ENCODE assay signal across 15 cellular contexts in genomic region chr11:44361883-44362282, GRCh38. TPM values are rescaled to one million over a fixed set of nuclear protein-coding genes. Genes with fewer than 3 reads are reported as not detected.
A peak's percentile ranks its signal among the peaks of the same experiment; 100 is the strongest.
DNase-seq lines count a peak whose midpoint lies in the region; ATAC-seq and TF ChIP-seq lines count a peak whose summit lies in the region.
"Had no signal": no experiment of that assay in that cellular context is flagged by ENCODE, and none has a peak within 500 bp of the region (broad histone marks: within the 10 kb centered on the region; RNA-seq: fewer than 3 reads in every experiment).

No MANE protein-coding gene starts in this region.

- intact Hi-C loops in sciatic nerve (cut with DNase I) = no loop called here

- H3K4me3 ChIP-seq in fibroblast of mammary gland (ENCODE audit: control insufficient read depth, low read depth, low read length) = no peak overlapping the region
- H3K4me3 ChIP-seq: A549 had no signal

- ATAC-seq in sciatic nerve (peak; percentile 67), HG03565 (IDR thresholded peaks at IDR 0.05; ENCODE audit: unreplicated experiment) (no peak)
- ATAC-seq: A549; CD8-positive, alpha-beta T cell; PC-3 had no signal

- DNase-seq in AG09319 (ENCODE audit: extremely low read depth, low read depth) (peak; percentile 14), RPMI7951 (ENCODE audit: low read depth) (peak; percentile 4), fibroblast of mammary gland (ENCODE audit: low read depth) (peak; percentile 4), sciatic nerve (ENCODE audit: low spot score) (no peak), NCI-H187 (lab: John Stamatoyannopoulos, UW) (no peak), NCI-H748 (lab: John Stamatoyannopoulos, UW; ENCODE audit: unreplicated experiment) (no peak)
- DNase-seq: CD8-positive, alpha-beta T cell; DND-41; HCEC 1CT; NCI-H1092; NCI-H446; NCI-H748 treated with DMSO at 0.1 percent for 48 hours; PC-3 had no signal

- TF ChIP-seq CTCF in AG09319 (IDR thresholded peaks at IDR 0.05; ENCODE audit: low read depth, low read length) = no peak
- TF ChIP-seq CTCF in fibroblast of mammary gland (conservative IDR thresholded peaks at IDR 0.05; ENCODE audit: control insufficient read depth, insufficient read depth, low read depth, low read length) = no peak

RNA-seq across cellular contexts. Expression of gene ALX4, which starts 51.9 kb away (rescaled TPM):
- not detected in 2 replicates for total RNA-seq in RPMI7951 (2014; rRNA removed; shearing (Covaris generic))
- 1.1 TPM for total RNA-seq in sciatic nerve
- total RNA-seq: CD8-positive, alpha-beta T cell; PC-3 had no signal

Comparison
In these comparisons a context has a peak if more than half of its experiments do, and no peak if none do; other contexts are left out.
1. DNase-seq: peak in AG09319 (single experiment), RPMI7951 (single experiment) and fibroblast of mammary gland (single experiment); none in sciatic nerve (single experiment), NCI-H187 (0 of 2) and NCI-H748 (single experiment).